27 cellular contexts compared by ENCODE assay signal in genomic region chr3:159534496-159534895, GRCh38.
"Had no signal": no experiment of that assay in that cellular context is flagged by ENCODE, and none has a peak within 500 bp of the region (broad histone marks: within the 10 kb centered on the region; RNA-seq: fewer than 3 reads in every experiment).

No MANE protein-coding gene starts in this region.

- H3K9me3 ChIP-seq: neutrophil, pancreas, prostate gland, spleen, suprapubic skin, testis, tibial artery, transverse colon, upper lobe of right lung, uterus had no signal

- H3K4me1 ChIP-seq: pancreas, prostate gland, spleen, suprapubic skin, testis, tibial artery, transverse colon, upper lobe of right lung, uterus had no signal

- H3K4me3 ChIP-seq: pancreas, prostate gland, skin epidermis, smooth muscle cell, spleen, suprapubic skin, testis, tibial artery, transverse colon, upper lobe of right lung, uterus had no signal

- ATAC-seq: naive thymus-derived CD8-positive, alpha-beta T cell; pancreas; right cardiac atrium; sciatic nerve; stimulated activated memory B cell treated with anti-CD40 and anti-IgM and Interleukin-4, amounts not matched to agents 10 μg/mL and 1 μg/mL and 100 μg/mL, for 72 hours; stimulated activated naive CD8-positive, alpha-beta T cell treated with anti-CD3 and anti-CD28 coated beads, Interleukin-15, amount 100 ng/mL, for 72 hours; stimulated activated naive CD8-positive, alpha-beta T cell treated with anti-CD3 and anti-CD28 coated beads, Interleukin-15, Interleukin-2, amounts not matched to agents 100 U/mL and 50 U/mL, for 24 hours; upper lobe of right lung had no signal

- H3K27ac ChIP-seq: neutrophil, pancreas, prostate gland, skin epidermis, spleen, suprapubic skin, testis, tibial artery, transverse colon, upper lobe of right lung, uterus had no signal

- H3K4me2 ChIP-seq: smooth muscle cell had no signal

- FAIRE-seq: pancreas had no signal

- DNase-seq: naive thymus-derived CD8-positive, alpha-beta T cell; nephron progenitor cell; nucleus accumbens; pancreas; right cardiac atrium; spleen; stimulated activated CD4-positive, alpha-beta T cell treated with anti-CD3 and anti-CD28 coated beads, Interleukin-12 subunit alpha, Interleukin-12 subunit beta, amount 100 ng/mL, for 4 hours; stimulated activated CD4-positive, alpha-beta T cell treated with anti-CD3 and anti-CD28 coated beads, Interleukin-1b, Interleukin-23, amount 100 ng/mL, for 48 hours; stimulated activated CD4-positive, alpha-beta T cell treated with anti-CD3 and anti-CD28 coated beads, Interleukin-4, amount 100 ng/mL, for 1 hour; stimulated activated CD4-positive, alpha-beta T cell treated with anti-CD3 and anti-CD28 coated beads, Interleukin-4, amount 100 ng/mL, for 4 hours; stimulated activated CD8-positive, alpha-beta memory T cell treated with anti-CD3 and anti-CD28 coated beads, Interleukin-4, amount 100 ng/mL, for 48 hours; stimulated activated naive CD4-positive, alpha-beta T cell; stimulated activated naive CD8-positive, alpha-beta T cell treated with anti-CD3 and anti-CD28 coated beads, Interleukin-15, amount 100 ng/mL, for 72 hours; stimulated activated naive CD8-positive, alpha-beta T cell treated with anti-CD3 and anti-CD28 coated beads, Interleukin-15, Interleukin-2, amounts not matched to agents 100 U/mL and 50 U/mL, for 24 hours; substantia nigra; testis; tibial artery; transverse colon; upper lobe of right lung; uterus had no signal
